In genomic region chr17:17103160-17103559, GRCh38 we compare ENCODE assay signal across 19 cellular contexts.
DNase-seq lines count a peak whose midpoint lies in the region; ATAC-seq and TF ChIP-seq lines count a peak whose summit lies in the region.
"Had no signal": no experiment of that assay in that cellular context is flagged by ENCODE, and none has a peak within 500 bp of the region (broad histone marks: within the 10 kb centered on the region; RNA-seq: fewer than 3 reads in every experiment).

No MANE protein-coding gene starts in this region.

- ATAC-seq in memory B cell (ENCODE audit: low read depth) (no peak), GM21515 (IDR thresholded peaks at IDR 0.05; ENCODE audit: unreplicated experiment) (no peak)
- ATAC-seq: activated CD4-positive, alpha-beta T cell treated with anti-CD3 and anti-CD28 coated beads for 36 hours; mucosa of descending colon had no signal

- H3K4me3 Mint-ChIP-seq in memory B cell: no peak overlapping the region
- H3K4me3 Mint-ChIP-seq: activated CD4-positive, alpha-beta T cell treated with anti-CD3 and anti-CD28 coated beads for 36 hours; activated naive CD4-positive, alpha-beta T cell treated with anti-CD3 and anti-CD28 coated beads for 36 hours; B cell had no signal

- H3K27ac Mint-ChIP-seq in memory B cell: peak overlapping the region; percentile 45
- H3K27ac Mint-ChIP-seq: activated CD4-positive, alpha-beta T cell treated with anti-CD3 and anti-CD28 coated beads for 36 hours; activated naive CD4-positive, alpha-beta T cell treated with anti-CD3 and anti-CD28 coated beads for 36 hours; B cell had no signal

- H3K4me1 ChIP-seq in BE2C: no peaks in the 10 kb centered on the region

- H3K9me3 ChIP-seq in BE2C: no peaks in the 10 kb centered on the region
- H3K9me3 ChIP-seq: mucosa of descending colon had no signal

- peaks cover 7% of the 10 kb centered on the region for H3K36me3 Mint-ChIP-seq in memory B cell

- no peak overlapping the region for H3K4me3 ChIP-seq in BE2C (ENCODE audit: low read depth, low read length)
- H3K4me3 ChIP-seq: mucosa of descending colon had no signal

- H3K36me3 ChIP-seq in BE2C: no peaks in the 10 kb centered on the region

- H3K9me3 Mint-ChIP-seq in memory B cell: no peaks in the 10 kb centered on the region
- H3K9me3 Mint-ChIP-seq: activated naive CD4-positive, alpha-beta T cell treated with anti-CD3 and anti-CD28 coated beads for 36 hours had no signal

- DNase-seq in NCI-H82 (lab: John Stamatoyannopoulos, UW): peak; percentile 37
- no peak for DNase-seq in NCI-H82 treated with DMSO at 0.1 percent for 48 hours (lab: John Stamatoyannopoulos, UW; ENCODE audit: unreplicated experiment)
- no peak for DNase-seq in memory B cell (ENCODE audit: low spot score in 2 of 2)
- peak in 1 of 49 donors; percentile 52 for DNase-seq in substantia nigra (lab: John Stamatoyannopoulos, UW)
- no peak for DNase-seq in BE2C
- DNase-seq in DMS79 (lab: John Stamatoyannopoulos, UW): no peak
- DNase-seq: activated CD4-positive, alpha-beta T cell treated with anti-CD3 and anti-CD28 coated beads for 36 hours; activated CD8-positive, alpha-beta memory T cell treated with anti-CD3 and anti-CD28 coated beads, Interleukin-2, amount 50 U/mL, for 48 hours; activated naive CD4-positive, alpha-beta T cell treated with anti-CD3 and anti-CD28 coated beads for 36 hours; anterior cingulate cortex; NCI-H1105 treated with DMSO at 0.1 percent for 48 hours; NCI-H524 treated with DMSO at 0.1 percent for 48 hours; OCI-M1; stimulated activated CD4-positive, alpha-beta T cell treated with anti-CD3 and anti-CD28 coated beads, Interleukin-2, amount 100 ng/mL, for 48 hours had no signal

- H3K4me1 Mint-ChIP-seq in memory B cell: peaks cover 28% of the 10 kb centered on the region

- peak overlapping the region; percentile 70 for H3K27ac ChIP-seq in cingulate gyrus (ENCODE audit: low read depth, low read length)
- peak overlapping the region; percentile 47 for H3K27ac ChIP-seq in substantia nigra (ENCODE audit: low read depth, low read length, poor library complexity, severe bottlenecking)
- H3K27ac ChIP-seq: 22Rv1 had no signal

- no peaks in the 10 kb centered on the region for H3K27me3 Mint-ChIP-seq in memory B cell
- H3K27me3 Mint-ChIP-seq: activated CD4-positive, alpha-beta T cell treated with anti-CD3 and anti-CD28 coated beads for 36 hours; B cell had no signal

- H3K27me3 ChIP-seq in BE2C: no peaks in the 10 kb centered on the region

- TF ChIP-seq CTCF in BE2C (IDR thresholded peaks at IDR 0.05; ENCODE audit: low read depth, low read length): no peak
